ENCODE assay signal across 1 cellular context in genomic region chr11:20599424-20600346, GRCh38.
TF ChIP-seq lines count a peak whose summit lies in the region.

Gene SLC6A5, plus strand, starts transcription at chr11:20599608. Its CDS starts 65 bp downstream, at chr11:20599673.

TF ChIP-seq in K562, 482 proteins besides CTCF, POLR2A, EP300 and RAD21 (continued from another document):
- TF ChIP-seq CLOCK (CRISPR knock-in tag; IDR thresholded peaks at IDR 0.05; ENCODE audit: borderline replicate concordance): no peak
- TF ChIP-seq LCOR (CRISPR knock-in tag; IDR thresholded peaks at IDR 0.05): peak; percentile 38; the same call in 1 of the 2 replicates
- no peak for TF ChIP-seq THRB (CRISPR knock-in tag; conservative IDR thresholded peaks at IDR 0.05)
- no peak for TF ChIP-seq ARHGAP35 (IDR thresholded peaks at IDR 0.05; ENCODE audit: partially characterized antibody)
- no peak for TF ChIP-seq SIN3A (IDR thresholded peaks at IDR 0.05; ENCODE audit: borderline replicate concordance in 2 of 2, control insufficient read depth in 1 of 2, low read depth in 2 of 2, low read length in 2 of 2)
- TF ChIP-seq PHF21A (IDR thresholded peaks at IDR 0.05; ENCODE audit: borderline replicate concordance, low read depth): no peak
- TF ChIP-seq CXXC5 (CRISPR knock-in tag; IDR thresholded peaks at IDR 0.05): 0 out of 2 replicates have a peak, but pooled peaks have one; percentile 15
- TF ChIP-seq MIER1 (IDR thresholded peaks at IDR 0.05; ENCODE audit: low read depth): peak; percentile 98
- no peak for TF ChIP-seq ZNF740 (CRISPR knock-in tag; IDR thresholded peaks at IDR 0.05)
- no peak for TF ChIP-seq ZNF740 (tag; IDR thresholded peaks at IDR 0.05)
- no peak for TF ChIP-seq NR1H2 (CRISPR knock-in tag; IDR thresholded peaks at IDR 0.05)
- TF ChIP-seq VEZF1 (CRISPR knock-in tag; IDR thresholded peaks at IDR 0.05): peak; percentile 28; the same call in 1 of the 2 replicates
- TF ChIP-seq SMAD4 (CRISPR knock-in tag; conservative IDR thresholded peaks at IDR 0.05): 0 out of 2 replicates have a peak, but pooled peaks have one; percentile 20
- no peak for TF ChIP-seq GTF2B (IDR thresholded peaks at IDR 0.05; ENCODE audit: extremely low read depth, insufficient read length)
- peak; percentile 98 for TF ChIP-seq REST (CRISPR knock-in tag; IDR thresholded peaks at IDR 0.05; ENCODE audit: low read depth)
- TF ChIP-seq CREM (IDR thresholded peaks at IDR 0.05; ENCODE audit: low read depth): 0 out of 2 replicates have a peak, but pooled peaks have one; percentile 23
- TF ChIP-seq PML (IDR thresholded peaks at IDR 0.05; ENCODE audit: low read length): no peak
- TF ChIP-seq PTRF (tag; IDR thresholded peaks at IDR 0.05): no peak
- no peak for TF ChIP-seq ZKSCAN3 (CRISPR knock-in tag; IDR thresholded peaks at IDR 0.05)
- no peak for TF ChIP-seq BMI1 (IDR thresholded peaks at IDR 0.05; ENCODE audit: low read length)
- TF ChIP-seq AFF1 (IDR thresholded peaks at IDR 0.05; ENCODE audit: low read depth in 1 of 2, partially characterized antibody in 2 of 2): peak in 1 of 2 experiments; percentile 69
- TF ChIP-seq RNF2 (IDR thresholded peaks at IDR 0.05): no peak
- TF ChIP-seq ZNF212 (CRISPR knock-in tag; IDR thresholded peaks at IDR 0.05): no peak
- TF ChIP-seq ZNF511 (CRISPR knock-in tag; IDR thresholded peaks at IDR 0.05): peak; percentile 43; the same call in 1 of the 2 replicates
- TF ChIP-seq NCOA6 (IDR thresholded peaks at IDR 0.05): peak; percentile 21; the same call in 1 of the 2 replicates
- TF ChIP-seq ZNF436 (CRISPR knock-in tag; IDR thresholded peaks at IDR 0.05): no peak
- no peak for TF ChIP-seq FIP1L1 (IDR thresholded peaks at IDR 0.05; ENCODE audit: low read depth, low read length, poor library complexity, severe bottlenecking)
- TF ChIP-seq TFAP4 (CRISPR knock-in tag; IDR thresholded peaks at IDR 0.05; ENCODE audit: borderline replicate concordance): peak; percentile 51; the same call in 1 of the 2 replicates
- TF ChIP-seq ZNF696 (CRISPR knock-in tag; conservative IDR thresholded peaks at IDR 0.05): no peak
- no peak for TF ChIP-seq ATF6 (CRISPR knock-in tag; IDR thresholded peaks at IDR 0.05)
- TF ChIP-seq ZHX1 (conservative IDR thresholded peaks at IDR 0.05; ENCODE audit: low read length): no peak
